26 cellular contexts compared by ENCODE assay signal in genomic region chr11:88036701-88037100, GRCh38.
"Had no signal": no experiment of that assay in that cellular context is flagged by ENCODE, and none has a peak within 500 bp of the region (broad histone marks: within the 10 kb centered on the region; RNA-seq: fewer than 3 reads in every experiment).

No MANE protein-coding gene starts in this region.

- H3K27ac ChIP-seq: coronary artery, dorsolateral prefrontal cortex, epithelial cell of prostate, esophagus squamous epithelium, gastrocnemius medialis, heart right ventricle, left lung, lower lobe of right lung had no signal

- H3K27me3 ChIP-seq: esophagus squamous epithelium, left lung had no signal

- H3K4me1 ChIP-seq: gastrocnemius medialis, heart right ventricle, left lung, lower lobe of right lung had no signal

- H3K36me3 Mint-ChIP-seq: naive thymus-derived CD4-positive, alpha-beta T cell had no signal

- H3K9me3 ChIP-seq: esophagus squamous epithelium, gastrocnemius medialis, lower lobe of right lung had no signal

- H3K4me3 Mint-ChIP-seq: naive thymus-derived CD4-positive, alpha-beta T cell had no signal

- ATAC-seq: esophagus mucosa; gastrocnemius medialis; heart right ventricle; left cardiac atrium; left lung; left ventricle myocardium superior; lower lobe of right lung; naive thymus-derived CD4-positive, alpha-beta T cell had no signal

- H3K27ac Mint-ChIP-seq: naive thymus-derived CD4-positive, alpha-beta T cell had no signal

- FAIRE-seq: colon, endothelial cell of umbilical vein had no signal

- H3K4me3 ChIP-seq: coronary artery, dorsolateral prefrontal cortex, esophagus squamous epithelium, gastrocnemius medialis, heart right ventricle, left lung, lower lobe of right lung had no signal

- H3K4me1 Mint-ChIP-seq: naive thymus-derived CD4-positive, alpha-beta T cell had no signal

- H3K36me3 ChIP-seq: esophagus squamous epithelium, gastrocnemius medialis, heart right ventricle, left lung, lower lobe of right lung had no signal

- DNase-seq: dermis blood vessel endothelial cell; dorsolateral prefrontal cortex; effector CD4-positive, alpha-beta T cell; effector memory CD4-positive, alpha-beta T cell; erythroblast; esophagus squamous epithelium; foreskin fibroblast; foreskin melanocyte; gastrocnemius medialis; glutamatergic neuron; head of caudate nucleus; heart right ventricle; hippocampal formation; islet precursor cell; left cardiac atrium; left lung; left ventricle myocardium superior; lower lobe of right lung; mesenchymal stem cell; midbrain; naive thymus-derived CD4-positive, alpha-beta T cell had no signal
